Comparison of ENCODE assay signal across 8 cellular contexts in the genomic region with DNA sequence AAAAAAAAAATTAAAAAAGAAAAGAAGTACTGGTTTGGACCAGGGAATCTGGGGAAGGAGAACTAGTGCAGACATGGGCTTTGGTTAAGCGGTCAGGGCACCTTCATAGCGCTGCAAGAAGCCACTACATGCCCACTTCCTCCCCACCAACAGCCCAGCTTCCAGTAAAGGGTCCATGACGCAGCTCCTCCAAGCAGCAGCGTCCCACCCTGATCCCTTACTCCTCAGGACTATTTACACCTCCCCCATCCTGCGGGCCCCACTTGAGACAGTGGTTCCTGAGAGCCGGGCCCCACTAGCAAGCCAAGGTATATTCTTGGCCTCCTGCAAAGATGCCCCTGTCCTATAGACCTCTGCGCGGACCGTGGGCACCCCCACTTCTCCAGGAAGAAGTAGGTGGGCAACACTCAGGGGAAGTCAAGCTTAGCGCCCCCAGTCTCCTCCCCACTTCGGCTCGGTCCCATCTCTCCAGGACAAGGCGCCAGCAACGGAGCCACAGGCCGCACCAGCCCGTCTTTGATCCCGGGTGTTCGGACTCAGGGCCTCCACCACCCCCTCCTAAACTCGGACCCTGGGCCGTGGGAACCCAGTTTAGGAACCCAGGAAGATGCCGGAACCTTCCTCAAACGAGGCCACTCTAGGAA. TPM values are rescaled to one million over a fixed set of nuclear protein-coding genes. Genes with fewer than 3 reads are reported as not detected.
A peak's percentile ranks its signal among the peaks of the same experiment; 100 is the strongest.
DNase-seq lines count a peak whose midpoint lies in the region; ATAC-seq and TF ChIP-seq lines count a peak whose summit lies in the region.

No MANE protein-coding gene starts in this region.

- no peaks in the 10 kb centered on the region for H3K9me3 ChIP-seq in Loucy (ENCODE audit: insufficient read depth, low read depth, low read length)

- H3F3A ChIP-seq in Loucy (ENCODE audit: low read depth): no peaks in the 10 kb centered on the region

- ATAC-seq in GM21529 (IDR thresholded peaks at IDR 0.05; ENCODE audit: unreplicated experiment): no peak

- H3K79me2 ChIP-seq in Loucy (ENCODE audit: insufficient read depth, low read length): peaks cover 16% of the 10 kb centered on the region

- CTCF ChIA-PET in MCF 10A (lab: Yijun Ruan, JAX): interaction anchor here (0.6 to 2.0 kb wide), 7 partner anchors 8 to 424 kb away, joined by 3 to 8 read pairs (median 3); partner anchors contain the start of gene DCTPP1

- H3K9me2 ChIP-seq in Loucy (replicated peaks; ENCODE audit: low read depth, low read length): no peaks in the 10 kb centered on the region

- 30% methylated on average over 22 of the region's 22 CpGs for WGBS in urinary bladder

- peak overlapping the region; percentile 78 for H3K27ac ChIP-seq in urinary bladder (ENCODE audit: low read depth)

- peak overlapping the region; percentile 71 for H3K4me2 ChIP-seq in Loucy (ENCODE audit: low read depth, low read length, poor library complexity, severe bottlenecking)

- H3K27me3 ChIP-seq in Loucy (ENCODE audit: insufficient read depth, low read length, poor library complexity, severe bottlenecking): no peaks in the 10 kb centered on the region

- TF ChIP-seq CTCF in Loucy (conservative IDR thresholded peaks at IDR 0.05; ENCODE audit: low read length): no peak
- TF ChIP-seq CTCF in MCF 10A (IDR thresholded peaks at IDR 0.05; ENCODE audit: unreplicated experiment): no peak
- no peak for TF ChIP-seq CTCF in mesothelial cell of epicardium (IDR thresholded peaks at IDR 0.05; ENCODE audit: unreplicated experiment)

- peaks cover 32% of the 10 kb centered on the region for H3K36me3 Mint-ChIP-seq in MCF 10A (ENCODE audit: insufficient read depth, unreplicated experiment)
- H3K36me3 Mint-ChIP-seq in mesothelial cell of epicardium: peaks cover 4% of the 10 kb centered on the region

- H3K4me3 ChIP-seq in Loucy (ENCODE audit: low read length, poor library complexity, severe bottlenecking): peak overlapping the region; percentile 99
- H3K4me3 ChIP-seq in urinary bladder (ENCODE audit: low read depth, low read length): peak overlapping the region; percentile 33

- DNase-seq in GF-D8 (lab: John Stamatoyannopoulos, UW) (peak; percentile 8), MCF 10A (ENCODE audit: unreplicated experiment) (no peak), mesothelial cell of epicardium (ENCODE audit: low spot score in 2 of 2, unreplicated experiment in 2 of 2) (no peak), SKM-1 (lab: John Stamatoyannopoulos, UW; ENCODE audit: unreplicated experiment) (no peak), hepatic stellate cell (ENCODE audit: low spot score) (no peak)

- H3K9me3 Mint-ChIP-seq in MCF 10A (ENCODE audit: unreplicated experiment): no peaks in the 10 kb centered on the region
- H3K9me3 Mint-ChIP-seq in mesothelial cell of epicardium: no peaks in the 10 kb centered on the region

- peaks cover 17% of the 10 kb centered on the region for H4K20me1 ChIP-seq in Loucy (ENCODE audit: insufficient read depth, low read length, poor library complexity, severe bottlenecking)

- intact Hi-C loops in MCF 10A (cut with micrococcal nuclease): no loop called here

- H3K4me1 ChIP-seq in Loucy (ENCODE audit: insufficient read depth, low read length, poor library complexity, severe bottlenecking) (peaks cover 22% of the 10 kb centered on the region), urinary bladder (ENCODE audit: insufficient read depth) (no peaks in the 10 kb centered on the region)

- H3K4me1 Mint-ChIP-seq in MCF 10A (ENCODE audit: insufficient read depth, unreplicated experiment): peaks cover 12% of the 10 kb centered on the region
- peaks cover 16% of the 10 kb centered on the region for H3K4me1 Mint-ChIP-seq in mesothelial cell of epicardium

- no peaks in the 10 kb centered on the region for H3K27me3 Mint-ChIP-seq in MCF 10A (ENCODE audit: insufficient read depth, unreplicated experiment)
- peaks cover 6% of the 10 kb centered on the region for H3K27me3 Mint-ChIP-seq in mesothelial cell of epicardium (ENCODE audit: low read depth)

- H3K4me3 Mint-ChIP-seq in MCF 10A (ENCODE audit: unreplicated experiment): peak overlapping the region; percentile 98
- peak overlapping the region; percentile 99 for H3K4me3 Mint-ChIP-seq in mesothelial cell of epicardium

- H3K27ac Mint-ChIP-seq in MCF 10A (ENCODE audit: low read depth, unreplicated experiment) (peak overlapping the region; percentile 94), mesothelial cell of epicardium (peak overlapping the region; percentile 98)

- H3K36me3 ChIP-seq in Loucy (ENCODE audit: insufficient read depth, low read length): peaks cover 11% of the 10 kb centered on the region; the same call in 1 of the 2 replicates
- no peaks in the 10 kb centered on the region for H3K36me3 ChIP-seq in urinary bladder (ENCODE audit: insufficient read depth)

- POLR2A ChIA-PET in MCF 10A (lab: Yijun Ruan, JAX): interaction anchor here (0.7 to 3.1 kb wide), 18 partner anchors 9 to 424 kb away, joined by 3 to 22 read pairs (median 4); partner anchors contain the start of genes DCTPP1, FBRS, SRCAP and TBC1D10B

- peak overlapping the region; percentile 87 for H3K9ac ChIP-seq in Loucy (ENCODE audit: low read depth, low read length, poor library complexity, severe bottlenecking)

- peak overlapping the region; percentile 64 for H2AFZ ChIP-seq in Loucy (ENCODE audit: low read length)

- TSS peak; percentile 90 for BruUV-seq in MCF 10A (replicated peaks; lab: Mats Ljungman, UMichigan)

RNA-seq across cellular contexts. Expression of gene PRR14, which starts 0.9 kb away (rescaled TPM):
- total RNA-seq in MCF 10A (2022) (39.4 and 41.4 TPM in 2 replicates), mesothelial cell of epicardium (39.1 to 43.7 TPM (median 43.5 TPM) in 3 replicates), urinary bladder (6.9 TPM)
- polyA plus RNA-seq in urinary bladder: 55.3 TPM

RNA-seq across cellular contexts. Expression of gene FBRS, which starts 8.4 kb away (rescaled TPM):
- 69.1 and 80.8 TPM in 2 replicates for total RNA-seq in MCF 10A (2022)
- 93.0 to 98.4 TPM (median 97.5 TPM) in 3 replicates for total RNA-seq in mesothelial cell of epicardium
- total RNA-seq in urinary bladder: 18.8 TPM
- 52.3 TPM for polyA plus RNA-seq in urinary bladder

RNA-seq across cellular contexts. Expression of gene ZNF689, which starts 39.7 kb away (rescaled TPM):
- total RNA-seq in MCF 10A (2022) (4.5 and 6.1 TPM in 2 replicates), mesothelial cell of epicardium (12.1 to 13.7 TPM (median 12.4 TPM) in 3 replicates), urinary bladder (5.6 TPM)
- polyA plus RNA-seq in urinary bladder: 8.8 TPM

RNA-seq across cellular contexts. Expression of gene SRCAP, which starts 49.1 kb away (rescaled TPM):
- total RNA-seq in MCF 10A (2022): 52.3 and 60.7 TPM in 2 replicates
- 74.2 to 79.7 TPM (median 74.8 TPM) in 3 replicates for total RNA-seq in mesothelial cell of epicardium
- total RNA-seq in urinary bladder: 15.0 TPM
- 20.3 TPM for polyA plus RNA-seq in urinary bladder
